In genomic region chr16:84175351-84176081, GRCh38 we compare ENCODE assay signal across 8 cellular contexts. TPM values are rescaled to one million over a fixed set of nuclear protein-coding genes. Genes with fewer than 3 reads are reported as not detected.
DNase-seq lines count a peak whose midpoint lies in the region; ATAC-seq and TF ChIP-seq lines count a peak whose summit lies in the region.

No MANE protein-coding gene starts in this region.

- no peak for TF ChIP-seq POLR2A in esophagus muscularis mucosa (IDR thresholded peaks at IDR 0.05; ENCODE audit: low read depth)

- no peaks in the 10 kb centered on the region for H3K9me3 ChIP-seq in esophagus muscularis mucosa

- H3K27me3 ChIP-seq in esophagus muscularis mucosa, result no peaks in the 10 kb centered on the region

- 38% methylated on average over 10 of the region's 10 CpGs for WGBS in esophagus muscularis mucosa

- H3K9me3 Mint-ChIP-seq in neural crest cell, result no peaks in the 10 kb centered on the region

- TF ChIP-seq CTCF in esophagus muscularis mucosa (IDR thresholded peaks at IDR 0.05), result peak; percentile 50 to 77 (median 64)
- TF ChIP-seq CTCF in neural crest cell (conservative IDR thresholded peaks at IDR 0.05), result peak; percentile 76

- no peak overlapping the region for H3K27ac Mint-ChIP-seq in neural crest cell (ENCODE audit: unreplicated experiment)

- intact Hi-C loops in esophagus muscularis mucosa (cut with DNase I), result no loop called here

- DNase-seq in 8988T (peak; percentile 94), NCI-H82 (lab: John Stamatoyannopoulos, UW) (peak; percentile 85), esophagus muscularis mucosa (ENCODE audit: extremely low spot score) (no peak), neural crest cell (ENCODE audit: low read depth, low spot score) (peak; percentile 70), HUDEP-2 (lab: John Stamatoyannopoulos, UW; ENCODE audit: unreplicated experiment in 76 of 76) (no peak)
- DNase-seq in activated CD8-positive, alpha-beta memory T cell treated with anti-CD3 and anti-CD28 coated beads, Interleukin-2, amount 50 U/mL, for 4 hours, result peak; percentile 60

- H3K27me3 Mint-ChIP-seq in neural crest cell (ENCODE audit: low read depth), result peaks cover 2% of the 10 kb centered on the region

- ATAC-seq in GM18867 (IDR thresholded peaks at IDR 0.05; ENCODE audit: unreplicated experiment), result peak; percentile 67
- ATAC-seq in HG03108 (IDR thresholded peaks at IDR 0.05; ENCODE audit: unreplicated experiment), result peak; percentile 60

- H3K27ac ChIP-seq in esophagus muscularis mucosa (replicated peaks in 1 of 4), result peak overlapping the region in 3 of 4 donors; percentile 56 to 80 (median 63)

- no peaks in the 10 kb centered on the region for H3K36me3 Mint-ChIP-seq in neural crest cell (ENCODE audit: low read depth)

- peak overlapping the region; percentile 14 for H3K4me3 Mint-ChIP-seq in neural crest cell

- H3K4me3 ChIP-seq in esophagus muscularis mucosa, result no peak overlapping the region

- TF ChIP-seq EP300 in esophagus muscularis mucosa (IDR thresholded peaks at IDR 0.05), result no peak

- peaks cover 14 to 27% (median 25%) of the 10 kb centered on the region in 4 donors for H3K36me3 ChIP-seq in esophagus muscularis mucosa

- H3K4me1 Mint-ChIP-seq in neural crest cell, result peaks cover 17% of the 10 kb centered on the region

- peaks cover 38 to 46% (median 39%) of the 10 kb centered on the region in 4 donors for H3K4me1 ChIP-seq in esophagus muscularis mucosa

RNA-seq across cellular contexts. Expression of gene TAF1C, which starts 11.3 kb away (rescaled TPM):
- total RNA-seq in esophagus muscularis mucosa (10 to 100 TPM; 15.6 to 39.6 (median 21.8) TPM), neural crest cell (76.0 and 86.4 TPM in 2 replicates)

RNA-seq across cellular contexts. Expression of gene ADAD2, which starts 15.4 kb away (rescaled TPM):
- under 1 TPM in 3 of 4 donors, not detected in 1; 0.42 to 0.83 (median 0.80) TPM for total RNA-seq in esophagus muscularis mucosa
- total RNA-seq in neural crest cell, result not detected in 2 replicates

RNA-seq across cellular contexts. Expression of gene DNAAF1, which starts 30.4 kb away (rescaled TPM):
- total RNA-seq in esophagus muscularis mucosa (under 1 TPM in 2 of 4 donors, not detected in 2; 0.66 to 0.78 TPM), neural crest cell (0.20 and 0.35 TPM in 2 replicates)

RNA-seq across cellular contexts. Expression of gene HSDL1, which starts 30.5 kb away (rescaled TPM):
- total RNA-seq in esophagus muscularis mucosa (10 to 100 TPM in 3 of 4 donors, 1 to 10 TPM in 1; 7.1 to 14.6 (median 11.4) TPM), neural crest cell (68.2 TPM in 2 replicates)

RNA-seq across cellular contexts. Expression of gene MBTPS1, which starts 58.8 kb away (rescaled TPM):
- 10 to 100 TPM; 72.4 to 86.6 (median 82.6) TPM for total RNA-seq in esophagus muscularis mucosa
- total RNA-seq in neural crest cell, result 53.8 and 59.0 TPM in 2 replicates

Comparison
In these comparisons a context has a peak if more than half of its experiments do, and no peak if none do; other contexts are left out.
1. DNase-seq: peak in 8988T (single experiment), NCI-H82 (single experiment), activated CD8-positive, alpha-beta memory T cell treated with anti-CD3 and anti-CD28 coated beads, Interleukin-2, amount 50 U/mL, for 4 hours (single experiment) and neural crest cell (single experiment); none in esophagus muscularis mucosa (single experiment) and HUDEP-2 (0 of 76).